22 cellular contexts compared by ENCODE assay signal in the genomic region with DNA sequence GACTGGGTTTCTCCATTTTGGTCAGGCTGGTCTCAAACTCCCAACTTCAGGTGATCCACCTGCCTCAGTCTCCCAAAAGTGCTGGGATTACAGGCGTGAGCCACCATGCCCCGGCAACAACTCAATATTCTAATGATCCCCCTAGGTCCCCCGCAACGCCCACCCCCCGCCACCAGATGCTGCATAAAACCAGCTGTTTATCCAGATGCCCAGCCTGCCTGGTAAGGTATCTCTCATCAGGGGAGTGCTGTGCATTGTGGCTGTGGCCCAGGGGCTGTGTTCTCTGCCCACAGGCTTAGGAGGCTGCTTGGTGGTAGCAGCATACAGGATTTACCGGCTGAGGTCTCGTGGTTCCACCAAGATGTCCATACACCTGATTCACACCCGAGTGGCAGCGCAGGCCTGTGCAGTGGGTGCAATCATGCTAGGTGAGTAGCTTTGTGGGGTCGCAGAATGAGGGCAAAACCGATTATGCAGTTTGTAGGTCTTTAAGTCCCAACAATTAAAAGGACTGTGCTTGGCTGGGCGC. TPM values are rescaled to one million over a fixed set of nuclear protein-coding genes. Genes with fewer than 3 reads are reported as not detected.
DNase-seq lines count a peak whose midpoint lies in the region; ATAC-seq, FAIRE-seq and TF ChIP-seq lines count a peak whose summit lies in the region.
"Had no signal": no experiment of that assay in that cellular context is flagged by ENCODE, and none has a peak within 500 bp of the region (broad histone marks: within the 10 kb centered on the region; RNA-seq: fewer than 3 reads in every experiment).

No MANE protein-coding gene starts in this region.

- peaks cover 7% of the 10 kb centered on the region for H3K4me1 ChIP-seq in cardiac muscle cell (ENCODE audit: low read depth)
- H3K4me1 ChIP-seq in right atrium auricular region: peaks cover 0 to 4% of the 10 kb centered on the region in 2 donors
- H3K4me1 ChIP-seq in DND-41 (ENCODE audit: insufficient read depth, low read length): no peaks in the 10 kb centered on the region
- H3K4me1 ChIP-seq in GM12878 (ENCODE audit: control insufficient read depth, insufficient read depth, low read length): no peaks in the 10 kb centered on the region
- H3K4me1 ChIP-seq: HAP-1 had no signal

- TF ChIP-seq RAD21 in GM12878 (IDR thresholded peaks at IDR 0.05; ENCODE audit: insufficient read depth, low read depth, low read length): no peak

- no peaks in the 10 kb centered on the region for H3K9me3 ChIP-seq in cardiac muscle cell (ENCODE audit: low read depth)
- no peaks in the 10 kb centered on the region for H3K9me3 ChIP-seq in right atrium auricular region
- H3K9me3 ChIP-seq in DND-41 (ENCODE audit: insufficient read depth, low read length, severe bottlenecking): no peaks in the 10 kb centered on the region
- no peaks in the 10 kb centered on the region for H3K9me3 ChIP-seq in GM12878 (replicated peaks; ENCODE audit: control insufficient read depth, insufficient read depth, low read length)
- H3K9me3 ChIP-seq: HAP-1 had no signal

- POLR2A ChIA-PET in GM12878 (lab: Charles Lee): no interaction called here

- peak overlapping the region; percentile 23 for H3K27ac ChIP-seq in cardiac muscle cell
- peak overlapping the region in 1 of 2 donors; percentile 32 for H3K27ac ChIP-seq in right atrium auricular region
- H3K27ac ChIP-seq in DND-41 (ENCODE audit: low read length): no peak overlapping the region
- no peak overlapping the region for H3K27ac ChIP-seq in GM12878 (ENCODE audit: control insufficient read depth, insufficient read depth)

- TF ChIP-seq CTCF in cardiac muscle cell (IDR thresholded peaks at IDR 0.05; ENCODE audit: low read depth, low read length) (no peak), right atrium auricular region (IDR thresholded peaks at IDR 0.05) (no peak), DND-41 (IDR thresholded peaks at IDR 0.05; ENCODE audit: borderline replicate concordance, extremely low read depth, low read length, poor library complexity, severe bottlenecking) (no peak), GM12878 (IDR thresholded peaks at IDR 0.05 in 2 of 3, conservative IDR thresholded peaks at IDR 0.05 in 1 of 3; ENCODE audit: control insufficient read depth in 2 of 3, extremely low read depth in 1 of 3, insufficient read depth in 1 of 3, low read depth in 3 of 3, low read length in 3 of 3) (no peak)

- RAD21 ChIA-PET in GM12878 (lab: Charles Lee; ENCODE audit: unreplicated experiment): no interaction called here

- H3K4me2 ChIP-seq in DND-41 (ENCODE audit: insufficient read depth, low read length) (no peak overlapping the region), GM12878 (ENCODE audit: control insufficient read depth, insufficient read depth) (no peak overlapping the region)

- H2AFZ ChIP-seq in DND-41 (ENCODE audit: low read depth, low read length) (no peak overlapping the region), GM12878 (ENCODE audit: control insufficient read depth, low read depth, low read length) (no peak overlapping the region)

- 83% methylated on average over 12 of the region's 12 CpGs for WGBS in GM12878 (ENCODE audit: insufficient coverage, insufficient replicate concordance, low lambda C conversion rate, missing lambda C conversion rate)

- no peak for TF ChIP-seq EP300 in GM12878 (IDR thresholded peaks at IDR 0.05; ENCODE audit: borderline replicate concordance in 1 of 2, control insufficient read depth in 1 of 2, low read depth in 2 of 2, low read length in 2 of 2)

- SMC1A ChIA-PET in GM12878 (lab: Charles Lee; ENCODE audit: uncharacterized antibody, unreplicated experiment): no interaction called here

- H4K20me1 ChIP-seq in DND-41 (ENCODE audit: insufficient read depth, low read length) (no peaks in the 10 kb centered on the region), GM12878 (ENCODE audit: control insufficient read depth, insufficient read depth) (no peaks in the 10 kb centered on the region)

- CTCF ChIA-PET in GM12878 (lab: Yijun Ruan, JAX): interaction anchor here (1.0 kb wide), 1 partner anchor 18 kb away, joined by 3 read pairs; no protein-coding TSS in a partner anchor

- in situ Hi-C loops in GM12878 (cut with MboI): no loop called here

- H3K36me3 ChIP-seq in cardiac muscle cell: peaks cover 21% of the 10 kb centered on the region
- peaks cover 38% of the 10 kb centered on the region for H3K36me3 ChIP-seq in right atrium auricular region
- H3K36me3 ChIP-seq in DND-41 (ENCODE audit: insufficient read depth, low read length): peaks cover 39% of the 10 kb centered on the region
- H3K36me3 ChIP-seq in GM12878 (ENCODE audit: control insufficient read depth in 2 of 2, insufficient read depth in 2 of 2, low read length in 1 of 2): peaks cover 7 to 24% of the 10 kb centered on the region in 2 experiments; a peak in 3 of 4 replicates

- H3K9ac ChIP-seq in DND-41 (ENCODE audit: low read depth, low read length): no peak overlapping the region
- H3K9ac ChIP-seq in GM12878 (ENCODE audit: control insufficient read depth, insufficient read depth, low read length): no peak overlapping the region

- H3K4me3 ChIP-seq in cardiac muscle cell: no peak overlapping the region
- H3K4me3 ChIP-seq in right atrium auricular region: no peak overlapping the region
- H3K4me3 ChIP-seq in DND-41 (ENCODE audit: low read depth in 1 of 2, low read length in 2 of 2): no peak overlapping the region
- H3K4me3 ChIP-seq in GM12878: no peak overlapping the region
- H3K4me3 ChIP-seq: HAP-1 had no signal

- no peaks in the 10 kb centered on the region for H3K27me3 ChIP-seq in cardiac muscle cell
- no peaks in the 10 kb centered on the region for H3K27me3 ChIP-seq in right atrium auricular region
- no peaks in the 10 kb centered on the region for H3K27me3 ChIP-seq in DND-41 (ENCODE audit: insufficient read depth, low read length, poor library complexity)
- no peaks in the 10 kb centered on the region for H3K27me3 ChIP-seq in GM12878 (replicated peaks in 1 of 2; ENCODE audit: control insufficient read depth in 2 of 2, insufficient read depth in 2 of 2, low read length in 1 of 2)

- peak; percentile 27; the same call in 1 of the 2 replicates for TF ChIP-seq POLR2A in GM12878 (IDR thresholded peaks at IDR 0.05; ENCODE audit: low read depth, low read length)

- no peaks in the 10 kb centered on the region for H3K79me2 ChIP-seq in DND-41 (ENCODE audit: insufficient read depth, low read length)
- no peaks in the 10 kb centered on the region for H3K79me2 ChIP-seq in GM12878 (ENCODE audit: control insufficient read depth, insufficient read depth, low read length)

- intact Hi-C loops in GM12878 (cut with micrococcal nuclease; ENCODE audit: unreplicated experiment): no loop called here
- intact Hi-C loops in posterior vena cava (cut with DNase I): no loop called here

- no TSS peak for BruUV-seq in GM12878 (replicated peaks; lab: Mats Ljungman, UMichigan)

- ATAC-seq in DND-41 (ENCODE audit: insufficient read depth, low read depth): peak; percentile 21; the same call in 1 of the 3 replicates
- no peak; the same call in 2 of the 3 replicates for ATAC-seq in GM12878
- no peak for ATAC-seq in HG02642 (IDR thresholded peaks at IDR 0.05; ENCODE audit: poor library complexity, unreplicated experiment)

- no peak for DNase-seq in cardiac muscle cell (ENCODE audit: low read depth in 1 of 2, low spot score in 1 of 2)
- no peak for DNase-seq in right atrium auricular region (ENCODE audit: low spot score)
- no peak for DNase-seq in DND-41
- DNase-seq in GM12878 (ENCODE audit: low read depth, low spot score): no peak
- peak; percentile 66 for DNase-seq in posterior vena cava (ENCODE audit: low spot score)
- DNase-seq in A172 (ENCODE audit: low spot score): no peak
- DNase-seq in NCI-H82 treated with DMSO at 0.1 percent for 48 hours (lab: John Stamatoyannopoulos, UW; ENCODE audit: unreplicated experiment): no peak
- DNase-seq: DMS79 treated with DMSO at 0.1 percent for 48 hours; MM.1S; NCI-H1105; NCI-H2081; NK-92 treated with Interleukin-12 subunit alpha and Interleukin-12 subunit beta, amount 100 ng/mL, for 24 hours; SHP77 treated with DMSO at 0.1 percent for 48 hours had no signal

- FAIRE-seq in GM12878 (lab: Jason Lieb, UNC): no peak
- FAIRE-seq: RCC 7860 had no signal

RNA-seq across cellular contexts. Expression of gene HIGD1B, which starts 1.3 kb away (rescaled TPM):
- not detected in 2 replicates for total RNA-seq in cardiac muscle cell
- polyA plus RNA-seq in cardiac muscle cell: 0.55 TPM in 1 of 2 replicates, not detected in the other
- 10 to 100 TPM in 1 of 2 donors, not detected in 1; 19.0 TPM for total RNA-seq in right atrium auricular region
- not detected in 2 replicates for total RNA-seq in GM12878 (2013; cell fraction: nucleolus; rRNA removed)
- not detected in 2 replicates for total RNA-seq in GM12878 (2014; rRNA removed)
- total RNA-seq in GM12878 (2014; rRNA removed; fragmentation: Illumina TruSeq; extraction: Trizol): not detected in 2 replicates
- total RNA-seq in GM12878 (2021): not detected in 2 replicates
- not detected for polyA plus RNA-seq in GM12878 (2011; ENCODE audit: low read depth)
- polyA plus RNA-seq in GM12878 (2011; rRNA removed): not detected in 2 replicates
- not detected in 2 replicates for polyA plus RNA-seq in GM12878 (2011; cell fraction: cytosol; rRNA removed)
- polyA plus RNA-seq in GM12878 (2011; cell fraction: nucleus; rRNA removed): not detected in 2 replicates
- not detected in 2 replicates for polyA plus RNA-seq in GM12878 (2012)
- not detected in 2 replicates for polyA plus RNA-seq in GM12878 (2014; fragmentation: Illumina TruSeq; extraction: Trizol)
- polyA plus RNA-seq in GM12878 (2014; fragmentation: Nextera tagmentation; extraction: Ambion mirVana): not detected
- polyA plus RNA-seq in GM12878 (2014; rRNA removed): not detected in 2 replicates
- 1 to 10 TPM in 1 of 2 experiments, not detected in 1; 1.0 TPM for polyA plus RNA-seq in GM12878 (2016; fragmentation: Nextera tagmentation; extraction: Ambion mirVana)
- not detected in 2 replicates for polyA minus RNA-seq in GM12878 (2011; rRNA and poly(A)+ RNA removed)
- not detected in 2 replicates for polyA minus RNA-seq in GM12878 (2011; cell fraction: cytosol; rRNA and poly(A)+ RNA removed)
- not detected in 2 replicates for polyA minus RNA-seq in GM12878 (2011; cell fraction: nucleus; rRNA and poly(A)+ RNA removed)
- 1 to 10 TPM; 1.8 to 1.9 TPM for total RNA-seq in posterior vena cava
- not detected in 2 replicates for total RNA-seq in A172 (2014; rRNA removed; shearing (Covaris generic))
- total RNA-seq: A673, G401, HT1080, LHCN-M2, NCI-H460, OCI-LY7 had no signal

RNA-seq across cellular contexts. Expression of gene GJC1, which starts 18.9 kb away (rescaled TPM):
- total RNA-seq in cardiac muscle cell: 25.8 and 37.3 TPM in 2 replicates
- polyA plus RNA-seq in cardiac muscle cell: 14.8 and 27.0 TPM in 2 replicates
- 10 to 100 TPM; 25.8 to 41.8 TPM for total RNA-seq in right atrium auricular region
- total RNA-seq in GM12878 (2013; cell fraction: nucleolus; rRNA removed): 0.61 and 0.77 TPM in 2 replicates
- total RNA-seq in GM12878 (2014; rRNA removed): 0.76 and 0.79 TPM in 2 replicates
- 0.67 and 0.83 TPM in 2 replicates for total RNA-seq in GM12878 (2014; rRNA removed; fragmentation: Illumina TruSeq; extraction: Trizol)
- total RNA-seq in GM12878 (2021): 2.5 and 2.7 TPM in 2 replicates
- 1.1 TPM for polyA plus RNA-seq in GM12878 (2011; ENCODE audit: low read depth)
- polyA plus RNA-seq in GM12878 (2011; rRNA removed): 3.0 and 3.4 TPM in 2 replicates
- polyA plus RNA-seq in GM12878 (2011; cell fraction: cytosol; rRNA removed): 1.6 and 1.8 TPM in 2 replicates
- polyA plus RNA-seq in GM12878 (2011; cell fraction: nucleus; rRNA removed): 1.2 and 1.4 TPM in 2 replicates
- polyA plus RNA-seq in GM12878 (2012): 1.4 and 1.8 TPM in 2 replicates
- 1.0 and 1.1 TPM in 2 replicates for polyA plus RNA-seq in GM12878 (2014; fragmentation: Illumina TruSeq; extraction: Trizol)
- polyA plus RNA-seq in GM12878 (2014; fragmentation: Nextera tagmentation; extraction: Ambion mirVana): under 1 TPM; 0.37 to 0.69 TPM
- 1.1 and 1.4 TPM in 2 replicates for polyA plus RNA-seq in GM12878 (2014; rRNA removed)
- 1 to 10 TPM in 1 of 2 experiments, under 1 TPM in 1; 0.72 to 1.0 TPM for polyA plus RNA-seq in GM12878 (2016; fragmentation: Nextera tagmentation; extraction: Ambion mirVana)
- polyA minus RNA-seq in GM12878 (2011; rRNA and poly(A)+ RNA removed): 4.5 and 9.8 TPM in 2 replicates
- 1.2 and 1.4 TPM in 2 replicates for polyA minus RNA-seq in GM12878 (2011; cell fraction: cytosol; rRNA and poly(A)+ RNA removed)
- 0.85 and 1.1 TPM in 2 replicates for polyA minus RNA-seq in GM12878 (2011; cell fraction: nucleus; rRNA and poly(A)+ RNA removed)
- total RNA-seq in posterior vena cava: 10 to 100 TPM; 30.4 to 80.8 TPM
- 89.1 and 114 TPM in 2 replicates for total RNA-seq in A172 (2014; rRNA removed; shearing (Covaris generic))

RNA-seq across cellular contexts. Expression of gene EFTUD2, which starts 50.2 kb away (rescaled TPM):
- total RNA-seq in cardiac muscle cell (101 and 151 TPM in 2 replicates), right atrium auricular region (10 to 100 TPM; 36.8 to 36.9 TPM), GM12878 (2014; rRNA removed) (92.0 and 98.1 TPM in 2 replicates), GM12878 (2014; rRNA removed; fragmentation: Illumina TruSeq; extraction: Trizol) (115 and 124 TPM in 2 replicates), GM12878 (2021) (154 and 159 TPM in 2 replicates), posterior vena cava (10 to 100 TPM; 65.2 to 71.9 TPM)
- polyA plus RNA-seq in cardiac muscle cell (105 and 141 TPM in 2 replicates), GM12878 (2011; rRNA removed) (198 and 251 TPM in 2 replicates), GM12878 (2014; fragmentation: Illumina TruSeq; extraction: Trizol) (128 and 156 TPM in 2 replicates), GM12878 (2014; fragmentation: Nextera tagmentation; extraction: Ambion mirVana) (10 to 100 TPM; 33.0 to 39.4 TPM), GM12878 (2014; rRNA removed) (114 and 115 TPM in 2 replicates), GM12878 (2016; fragmentation: Nextera tagmentation; extraction: Ambion mirVana) (100 to 1,000 TPM; 157 to 173 TPM)
- total RNA-seq in GM12878 (2013; cell fraction: nucleolus; rRNA removed): 345 and 489 TPM in 2 replicates
- 56.9 TPM for polyA plus RNA-seq in GM12878 (2011; ENCODE audit: low read depth)
- 175 and 183 TPM in 2 replicates for polyA plus RNA-seq in GM12878 (2011; cell fraction: cytosol; rRNA removed)
- polyA plus RNA-seq in GM12878 (2011; cell fraction: nucleus; rRNA removed): 184 and 284 TPM in 2 replicates
- 59.0 and 69.5 TPM in 2 replicates for polyA plus RNA-seq in GM12878 (2012)
- polyA minus RNA-seq in GM12878 (2011; rRNA and poly(A)+ RNA removed): 313 and 326 TPM in 2 replicates
- polyA minus RNA-seq in GM12878 (2011; cell fraction: cytosol; rRNA and poly(A)+ RNA removed): 54.5 and 63.2 TPM in 2 replicates
- 75.6 and 112 TPM in 2 replicates for polyA minus RNA-seq in GM12878 (2011; cell fraction: nucleus; rRNA and poly(A)+ RNA removed)
- 185 and 215 TPM in 2 replicates for total RNA-seq in A172 (2014; rRNA removed; shearing (Covaris generic))
